ENCODE assay signal across 18 cellular contexts in genomic region chr16:14428043-14428442, GRCh38.
DNase-seq lines count a peak whose midpoint lies in the region; ATAC-seq lines count a peak whose summit lies in the region.
"Had no signal": no experiment of that assay in that cellular context is flagged by ENCODE, and none has a peak within 500 bp of the region (broad histone marks: within the 10 kb centered on the region; RNA-seq: fewer than 3 reads in every experiment).

No MANE protein-coding gene starts in this region.

- H3K4me1 ChIP-seq in HUES64 (ENCODE audit: insufficient read depth, low read length) = peaks cover 10% of the 10 kb centered on the region

- WGBS in HUES64 = 95% methylated on average over 2 of the region's 4 CpGs

- ATAC-seq in GM21526 (IDR thresholded peaks at IDR 0.05; ENCODE audit: low FRiP score, unreplicated experiment) = no peak

- DNase-seq in activated T-cell treated with anti-CD3 and anti-CD28 coated beads for 4 hours (no peak), DMS53 (lab: John Stamatoyannopoulos, UW) (no peak), NCI-H2227 treated with DMSO at 0.1 percent for 48 hours (lab: John Stamatoyannopoulos, UW) (no peak)
- DNase-seq: CD8-positive, alpha-beta memory T cell; H7; NCI-H1105; NCI-H1694; NCI-H510A; NCI-H774; OCI-M1; RPMI8226; SHP77 treated with DMSO at 0.1 percent for 48 hours had no signal

- H3K27me3 ChIP-seq in HUES64 (ENCODE audit: insufficient read depth, low read length) (no peaks in the 10 kb centered on the region), layer of hippocampus (ENCODE audit: control insufficient read depth, insufficient read depth, low read length) (no peaks in the 10 kb centered on the region)

- no peak overlapping the region for H3K9ac ChIP-seq in HUES64 (ENCODE audit: low read depth, low read length)

- no peaks in the 10 kb centered on the region for H3K9me3 ChIP-seq in HUES64 (ENCODE audit: insufficient read depth, low read depth, low read length)

- no peak overlapping the region for H3K4me3 ChIP-seq in HUES64 (ENCODE audit: low read length)

- 0 out of 2 replicates have a peak overlapping the region, but pooled peaks have one; percentile 22 for H3K27ac ChIP-seq in HUES64 (ENCODE audit: low read depth, low read length)
- peak overlapping the region; percentile 97 for H3K27ac ChIP-seq in angular gyrus (ENCODE audit: low read depth, low read length)
- H3K27ac ChIP-seq in layer of hippocampus (ENCODE audit: low read depth, low read length) = peak overlapping the region; percentile 93
- peak overlapping the region; percentile 98 for H3K27ac ChIP-seq in temporal lobe (ENCODE audit: low read depth, low read length)
- H3K27ac ChIP-seq: HL-60 had no signal

- H3K36me3 ChIP-seq in HUES64 (ENCODE audit: insufficient read depth, low read length) = peaks cover 6% of the 10 kb centered on the region

Comparison
In these comparisons a context has a peak if more than half of its experiments do, and no peak if none do; other contexts are left out.
1. H3K27ac ChIP-seq: peak in every context shown above with its lines; median percentile 98 in temporal lobe; 97 in angular gyrus; 93 in layer of hippocampus; 22 in HUES64.